1 cellular context compared by ENCODE assay signal in genomic region chr19:15332311-15332996, GRCh38.
TF ChIP-seq lines count a peak whose summit lies in the region.

Gene BRD4 (minus strand): TSS chr19:15332539. CDS start chr19:15273099, 59,440 bp downstream.

TF ChIP-seq in GM12878, 131 proteins besides CTCF, POLR2A, EP300 and RAD21 (continued from another document and continues in another):
- TF ChIP-seq, protein P1, sequence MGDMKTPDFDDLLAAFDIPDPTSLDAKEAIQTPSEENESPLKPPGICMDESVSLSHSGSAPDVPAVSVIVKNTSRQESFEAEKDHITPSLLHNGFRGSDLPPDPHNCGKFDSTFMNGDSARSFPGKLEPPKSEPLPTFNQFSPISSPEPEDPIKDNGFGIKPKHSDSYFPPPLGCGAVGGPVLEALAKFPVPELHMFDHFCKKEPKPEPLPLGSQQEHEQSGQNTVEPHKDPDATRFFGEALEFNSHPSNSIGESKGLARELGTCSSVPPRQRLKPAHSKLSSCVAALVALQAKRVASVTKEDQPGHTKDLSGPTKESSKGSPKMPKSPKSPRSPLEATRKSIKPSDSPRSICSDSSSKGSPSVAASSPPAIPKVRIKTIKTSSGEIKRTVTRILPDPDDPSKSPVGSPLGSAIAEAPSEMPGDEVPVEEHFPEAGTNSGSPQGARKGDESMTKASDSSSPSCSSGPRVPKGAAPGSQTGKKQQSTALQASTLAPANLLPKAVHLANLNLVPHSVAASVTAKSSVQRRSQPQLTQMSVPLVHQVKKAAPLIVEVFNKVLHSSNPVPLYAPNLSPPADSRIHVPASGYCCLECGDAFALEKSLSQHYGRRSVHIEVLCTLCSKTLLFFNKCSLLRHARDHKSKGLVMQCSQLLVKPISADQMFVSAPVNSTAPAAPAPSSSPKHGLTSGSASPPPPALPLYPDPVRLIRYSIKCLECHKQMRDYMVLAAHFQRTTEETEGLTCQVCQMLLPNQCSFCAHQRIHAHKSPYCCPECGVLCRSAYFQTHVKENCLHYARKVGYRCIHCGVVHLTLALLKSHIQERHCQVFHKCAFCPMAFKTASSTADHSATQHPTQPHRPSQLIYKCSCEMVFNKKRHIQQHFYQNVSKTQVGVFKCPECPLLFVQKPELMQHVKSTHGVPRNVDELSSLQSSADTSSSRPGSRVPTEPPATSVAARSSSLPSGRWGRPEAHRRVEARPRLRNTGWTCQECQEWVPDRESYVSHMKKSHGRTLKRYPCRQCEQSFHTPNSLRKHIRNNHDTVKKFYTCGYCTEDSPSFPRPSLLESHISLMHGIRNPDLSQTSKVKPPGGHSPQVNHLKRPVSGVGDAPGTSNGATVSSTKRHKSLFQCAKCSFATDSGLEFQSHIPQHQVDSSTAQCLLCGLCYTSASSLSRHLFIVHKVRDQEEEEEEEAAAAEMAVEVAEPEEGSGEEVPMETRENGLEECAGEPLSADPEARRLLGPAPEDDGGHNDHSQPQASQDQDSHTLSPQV (IDR thresholded peaks at IDR 0.05), result no peak
- no peak for TF ChIP-seq TCF3 (IDR thresholded peaks at IDR 0.05; ENCODE audit: borderline replicate concordance, insufficient read depth, low read depth, low read length)
- peak; percentile 75; the same call in 1 of the 2 replicates for TF ChIP-seq TAF1 (IDR thresholded peaks at IDR 0.05; ENCODE audit: borderline replicate concordance, low read depth, low read length)
- no peak for TF ChIP-seq CBX5 (IDR thresholded peaks at IDR 0.05; ENCODE audit: low read depth)
- TF ChIP-seq BCLAF1 (IDR thresholded peaks at IDR 0.05), result no peak
- no peak for TF ChIP-seq SP1 (IDR thresholded peaks at IDR 0.05; ENCODE audit: low read depth, low read length)
- TF ChIP-seq BACH1 (IDR thresholded peaks at IDR 0.05; ENCODE audit: borderline replicate concordance), result peak; percentile 36; the same call in 1 of the 2 replicates
- TF ChIP-seq E2F4 (IDR thresholded peaks at IDR 0.05; ENCODE audit: low read depth, low read length), result no peak
- no peak for TF ChIP-seq CEBPB (IDR thresholded peaks at IDR 0.05; ENCODE audit: borderline replicate concordance in 1 of 2, low read depth in 2 of 2, low read length in 2 of 2)
- TF ChIP-seq NRF1 (conservative IDR thresholded peaks at IDR 0.05; ENCODE audit: low read depth, low read length), result no peak
- TF ChIP-seq SRF (IDR thresholded peaks at IDR 0.05; ENCODE audit: low read depth in 2 of 2, low read length in 2 of 2), result no peak
- TF ChIP-seq CUX1 (IDR thresholded peaks at IDR 0.05; ENCODE audit: insufficient replicate concordance, low read depth, low read length), result no peak
- TF ChIP-seq ZNF274 (IDR thresholded peaks at IDR 0.05; ENCODE audit: insufficient read depth, insufficient read length), result no peak
- TF ChIP-seq ZNF24 (IDR thresholded peaks at IDR 0.05), result no peak
- TF ChIP-seq, protein P2, sequence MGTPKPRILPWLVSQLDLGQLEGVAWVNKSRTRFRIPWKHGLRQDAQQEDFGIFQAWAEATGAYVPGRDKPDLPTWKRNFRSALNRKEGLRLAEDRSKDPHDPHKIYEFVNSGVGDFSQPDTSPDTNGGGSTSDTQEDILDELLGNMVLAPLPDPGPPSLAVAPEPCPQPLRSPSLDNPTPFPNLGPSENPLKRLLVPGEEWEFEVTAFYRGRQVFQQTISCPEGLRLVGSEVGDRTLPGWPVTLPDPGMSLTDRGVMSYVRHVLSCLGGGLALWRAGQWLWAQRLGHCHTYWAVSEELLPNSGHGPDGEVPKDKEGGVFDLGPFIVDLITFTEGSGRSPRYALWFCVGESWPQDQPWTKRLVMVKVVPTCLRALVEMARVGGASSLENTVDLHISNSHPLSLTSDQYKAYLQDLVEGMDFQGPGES (IDR thresholded peaks at IDR 0.05), result no peak
- TF ChIP-seq ZNF217 (IDR thresholded peaks at IDR 0.05), result no peak
- TF ChIP-seq SPI1 (IDR thresholded peaks at IDR 0.05; ENCODE audit: borderline replicate concordance, insufficient read depth, low read depth, low read length), result no peak
- TF ChIP-seq ZNF384 (IDR thresholded peaks at IDR 0.05; ENCODE audit: borderline replicate concordance, low read depth, low read length), result no peak
- TF ChIP-seq, protein P3, sequence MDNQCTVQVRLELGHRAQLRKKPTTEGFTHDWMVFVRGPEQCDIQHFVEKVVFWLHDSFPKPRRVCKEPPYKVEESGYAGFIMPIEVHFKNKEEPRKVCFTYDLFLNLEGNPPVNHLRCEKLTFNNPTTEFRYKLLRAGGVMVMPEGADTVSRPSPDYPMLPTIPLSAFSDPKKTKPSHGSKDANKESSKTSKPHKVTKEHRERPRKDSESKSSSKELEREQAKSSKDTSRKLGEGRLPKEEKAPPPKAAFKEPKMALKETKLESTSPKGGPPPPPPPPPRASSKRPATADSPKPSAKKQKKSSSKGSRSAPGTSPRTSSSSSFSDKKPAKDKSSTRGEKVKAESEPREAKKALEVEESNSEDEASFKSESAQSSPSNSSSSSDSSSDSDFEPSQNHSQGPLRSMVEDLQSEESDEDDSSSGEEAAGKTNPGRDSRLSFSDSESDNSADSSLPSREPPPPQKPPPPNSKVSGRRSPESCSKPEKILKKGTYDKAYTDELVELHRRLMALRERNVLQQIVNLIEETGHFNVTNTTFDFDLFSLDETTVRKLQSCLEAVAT (IDR thresholded peaks at IDR 0.05), result peak; percentile 86; the same call in 1 of the 2 replicates
- peak; percentile 44; the same call in 1 of the 2 replicates for TF ChIP-seq HDGF (IDR thresholded peaks at IDR 0.05)
- TF ChIP-seq TCF12 (IDR thresholded peaks at IDR 0.05; ENCODE audit: low read depth, low read length), result 0 out of 2 replicates have a peak, but pooled peaks have one; percentile 11
- no peak for TF ChIP-seq PAX5 (IDR thresholded peaks at IDR 0.05; ENCODE audit: borderline replicate concordance, low read depth, low read length)
- no peak for TF ChIP-seq PRDM15 (CRISPR knock-in tag; IDR thresholded peaks at IDR 0.05)
- no peak for TF ChIP-seq SMC3 (IDR thresholded peaks at IDR 0.05; ENCODE audit: borderline replicate concordance, low read length)
- TF ChIP-seq SKIL (IDR thresholded peaks at IDR 0.05; ENCODE audit: low read depth, poor library complexity, severe bottlenecking), result no peak
- TF ChIP-seq MTA2 (IDR thresholded peaks at IDR 0.05; ENCODE audit: low read depth), result 0 out of 2 replicates have a peak, but pooled peaks have one; percentile 30
- no peak for TF ChIP-seq SREBF1 (IDR thresholded peaks at IDR 0.05; ENCODE audit: low read length)
- TF ChIP-seq MYC (IDR thresholded peaks at IDR 0.05; ENCODE audit: insufficient read depth, insufficient read length, insufficient replicate concordance, low read length, severe bottlenecking), result no peak
- no peak for TF ChIP-seq SIX5 (IDR thresholded peaks at IDR 0.05; ENCODE audit: low read depth, low read length, severe bottlenecking)
- TF ChIP-seq TARDBP (IDR thresholded peaks at IDR 0.05; ENCODE audit: borderline replicate concordance), result no peak
- peak; percentile 66; the same call in 1 of the 2 replicates for TF ChIP-seq SMARCA5 (IDR thresholded peaks at IDR 0.05)
